Comparison of ENCODE assay signal across 12 cellular contexts in genomic region chr10:29692121-29692539, GRCh38. TPM values are rescaled to one million over a fixed set of nuclear protein-coding genes. Genes with fewer than 3 reads are reported as not detected.
DNase-seq lines count a peak whose midpoint lies in the region; ATAC-seq and TF ChIP-seq lines count a peak whose summit lies in the region.
"Had no signal": no experiment of that assay in that cellular context is flagged by ENCODE, and none has a peak within 500 bp of the region (broad histone marks: within the 10 kb centered on the region; RNA-seq: fewer than 3 reads in every experiment).

No MANE protein-coding gene starts in this region.

- H3K9ac ChIP-seq in GM23248 = peak overlapping the region; percentile 31; the same call in 1 of the 2 replicates

- no peaks in the 10 kb centered on the region for H3K36me3 ChIP-seq in GM23248 (ENCODE audit: low read depth)
- no peaks in the 10 kb centered on the region for H3K36me3 ChIP-seq in heart left ventricle

- peak; percentile 49 for DNase-seq in GM23248
- peak; percentile 52 for DNase-seq in amniotic epithelial cell (ENCODE audit: low read depth)
- no peak for DNase-seq in heart left ventricle
- DNase-seq in pulmonary artery endothelial cell (ENCODE audit: low read depth, low spot score) = peak; percentile 51
- DNase-seq in AG20443 (ENCODE audit: low spot score) = no peak
- DNase-seq in NCI-H2196 (lab: John Stamatoyannopoulos, UW; ENCODE audit: unreplicated experiment) = no peak
- DNase-seq: Caco-2, NCI-H187 treated with DMSO at 0.1 percent for 48 hours, T-helper 2 cell had no signal

- ATAC-seq in heart left ventricle (peak; percentile 47 to 68 (median 52)), GM21360 (IDR thresholded peaks at IDR 0.05; ENCODE audit: unreplicated experiment) (no peak), GM21717 (IDR thresholded peaks at IDR 0.05; ENCODE audit: unreplicated experiment) (no peak)
- ATAC-seq: HCT116 had no signal

- H3K9me3 ChIP-seq in GM23248 (ENCODE audit: low read depth) (no peaks in the 10 kb centered on the region), heart left ventricle (no peaks in the 10 kb centered on the region)
- H3K9me3 ChIP-seq: Caco-2 had no signal

- H3K27me3 ChIP-seq in GM23248 (replicated peaks; ENCODE audit: insufficient read depth) (no peaks in the 10 kb centered on the region), heart left ventricle (no peaks in the 10 kb centered on the region)

- H3K4me1 ChIP-seq in GM23248 (ENCODE audit: insufficient read depth) (peaks cover 25% of the 10 kb centered on the region), heart left ventricle (peaks cover 0 to 40% (median 19%) of the 10 kb centered on the region in 12 donors)

- intact Hi-C loops in heart left ventricle (cut with DNase I) = loop anchor here in 1 of 10 donors (5.0 kb wide), 1 partner anchor 40 kb away; no protein-coding TSS in a partner anchor

- H3K79me2 ChIP-seq in GM23248 (ENCODE audit: insufficient read depth) = no peaks in the 10 kb centered on the region

- H3K4me3 ChIP-seq in GM23248 (peak overlapping the region; percentile 65), heart left ventricle (peak overlapping the region in 8 of 12 donors; percentile 4 to 27 (median 16))

- H3K27ac ChIP-seq in GM23248 (peak overlapping the region; percentile 30; the same call in 1 of the 2 replicates), heart left ventricle (peak overlapping the region in 10 of 12 donors; percentile 4 to 81 (median 63))

- H3K4me2 ChIP-seq in GM23248 (ENCODE audit: unreplicated experiment) = peak overlapping the region; percentile 85

- WGBS in GM23248 (ENCODE audit: low coverage in 1 of 2, low lambda C conversion rate in 2 of 2, missing lambda C conversion rate in 2 of 2), 2 experiments = 1 to 3% methylated on average over 5 of the region's 5 CpGs
- 16 to 57% (median 38%) methylated on average over 5 of the region's 5 CpGs for WGBS in heart left ventricle, 4 donors

- H3K9me2 ChIP-seq in GM23248 (ENCODE audit: insufficient read depth) = no peaks in the 10 kb centered on the region

- peak overlapping the region; percentile 71 for H2AFZ ChIP-seq in GM23248

- H4K20me1 ChIP-seq in GM23248 (ENCODE audit: insufficient read depth) = no peaks in the 10 kb centered on the region

- no peak for TF ChIP-seq CTCF in heart left ventricle (IDR thresholded peaks at IDR 0.05)

- H3F3A ChIP-seq in GM23248 (ENCODE audit: insufficient read depth) = peaks cover 16% of the 10 kb centered on the region

- no peak for TF ChIP-seq POLR2A in heart left ventricle (IDR thresholded peaks at IDR 0.05)

- in situ Hi-C loops in GM23248 (cut with MboI) = no loop called here

RNA-seq across cellular contexts. Expression of gene SVIL, which starts 57.4 kb away (rescaled TPM):
- 6.6 and 7.3 TPM in 2 replicates for total RNA-seq in GM23248 (2014; rRNA removed; shearing (Covaris generic))
- polyA plus RNA-seq in GM23248 (2016; fragmentation: Nextera tagmentation; extraction: Ambion mirVana) (5.9 and 11.0 TPM in 2 replicates), heart left ventricle (100 to 1,000 TPM in 1 of 2 donors, 10 to 100 TPM in 1; 95.2 to 139 TPM)
- total RNA-seq in heart left ventricle (100 to 1,000 TPM; 262 to 589 (median 387) TPM), pulmonary artery endothelial cell (67.4 and 75.9 TPM in 2 replicates)

Comparison
In these comparisons a context has a peak if more than half of its experiments do, and no peak if none do; other contexts are left out.
1. DNase-seq: peak in GM23248 (single experiment), amniotic epithelial cell (single experiment) and pulmonary artery endothelial cell (single experiment); none in heart left ventricle (0 of 5), AG20443 (single experiment) and NCI-H2196 (single experiment).
2. ATAC-seq: peak in heart left ventricle (4 of 4); none in GM21360 (single experiment) and GM21717 (single experiment).